ENCODE assay signal across 8 cellular contexts in the genomic region with DNA sequence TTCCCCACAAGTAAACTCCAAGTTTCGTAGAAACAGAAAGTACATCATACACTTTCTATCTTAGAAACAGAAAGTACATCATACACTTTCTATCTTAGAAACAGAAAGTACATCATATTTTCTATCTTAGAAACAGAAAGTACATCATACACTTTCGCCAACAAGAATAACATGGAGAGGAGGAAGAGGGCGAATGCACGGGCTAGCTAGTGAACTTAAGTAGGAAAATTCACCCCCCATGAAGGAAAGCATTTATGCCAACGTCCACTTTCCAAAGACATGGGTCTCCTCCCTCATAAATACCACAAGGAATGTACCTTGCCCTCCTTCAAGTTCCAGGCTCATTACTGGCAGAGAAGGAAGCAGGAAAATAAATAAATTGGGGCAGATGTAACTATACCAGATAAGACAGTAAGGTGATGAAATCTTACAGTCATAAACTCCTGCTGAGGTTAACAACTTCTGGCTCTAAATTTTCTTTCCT.
DNase-seq lines count a peak whose midpoint lies in the region; ATAC-seq and TF ChIP-seq lines count a peak whose summit lies in the region.

No MANE protein-coding gene starts in this region.

- DNase-seq in ELR (ENCODE audit: low read depth) (peak; percentile 21), NCI-H1048 (lab: John Stamatoyannopoulos, UW) (no peak), smooth muscle cell (lab: John Stamatoyannopoulos, UW; ENCODE audit: unreplicated experiment) (no peak), prostate gland (ENCODE audit: low spot score) (no peak)
- DNase-seq in stimulated activated CD4-positive, alpha-beta T cell treated with anti-CD3 and anti-CD28 coated beads, Interleukin-4, amount 100 ng/mL, for 1 hour = no peak

- 87% methylated on average over 5 of the region's 5 CpGs for WGBS in smooth muscle cell (ENCODE audit: low lambda C conversion rate)
- 42% methylated on average over 5 of the region's 5 CpGs for WGBS in prostate gland

- no peak overlapping the region for H3K4me2 ChIP-seq in smooth muscle cell

- H3K4me3 ChIP-seq in duodenal mucosa (ENCODE audit: low read depth in 1 of 2, low read length in 2 of 2) (peak overlapping the region; percentile 63 to 67), smooth muscle cell (no peak overlapping the region), prostate gland (no peak overlapping the region)

- intact Hi-C loops in prostate gland (cut with DNase I) = no loop called here

- no peak for TF ChIP-seq POLR2A in prostate gland (IDR thresholded peaks at IDR 0.05)

- peak; percentile 93 for ATAC-seq in GM19467 (IDR thresholded peaks at IDR 0.05; ENCODE audit: unreplicated experiment)
- ATAC-seq in HG03457 (IDR thresholded peaks at IDR 0.05; ENCODE audit: unreplicated experiment) = peak; percentile 98

- H3K9me3 ChIP-seq in duodenal mucosa (ENCODE audit: control insufficient read depth in 1 of 2, low read length in 2 of 2) (no peaks in the 10 kb centered on the region), smooth muscle cell (replicated peaks; ENCODE audit: low read depth) (no peaks in the 10 kb centered on the region), prostate gland (no peaks in the 10 kb centered on the region)

- H3K36me3 ChIP-seq in duodenal mucosa (ENCODE audit: control insufficient read depth in 1 of 2, insufficient read depth in 2 of 2, low read length in 2 of 2) = no peaks in the 10 kb centered on the region
- no peaks in the 10 kb centered on the region for H3K36me3 ChIP-seq in smooth muscle cell (ENCODE audit: low read depth)
- no peaks in the 10 kb centered on the region for H3K36me3 ChIP-seq in prostate gland

- TF ChIP-seq CTCF in smooth muscle cell (IDR thresholded peaks at IDR 0.05; ENCODE audit: borderline replicate concordance, insufficient read depth, poor library complexity, severe bottlenecking) (no peak), prostate gland (IDR thresholded peaks at IDR 0.05) (no peak)

- H3K4me1 ChIP-seq in duodenal mucosa (ENCODE audit: control insufficient read depth in 1 of 2, insufficient read depth in 2 of 2, low read length in 2 of 2) = peaks cover 20 to 28% of the 10 kb centered on the region in 2 donors
- H3K4me1 ChIP-seq in smooth muscle cell (ENCODE audit: low read depth) = peaks cover 3% of the 10 kb centered on the region
- H3K4me1 ChIP-seq in prostate gland (replicated peaks) = no peaks in the 10 kb centered on the region

- H2AFZ ChIP-seq in smooth muscle cell (ENCODE audit: low read depth) = no peak overlapping the region

- H3K27me3 ChIP-seq in duodenal mucosa (ENCODE audit: control insufficient read depth in 1 of 2, insufficient read depth in 2 of 2, low read length in 2 of 2) (no peaks in the 10 kb centered on the region), smooth muscle cell (ENCODE audit: low read depth) (no peaks in the 10 kb centered on the region), prostate gland (replicated peaks; ENCODE audit: insufficient read depth) (no peaks in the 10 kb centered on the region)

- no peak overlapping the region for H3K9ac ChIP-seq in duodenal mucosa (ENCODE audit: low read depth in 1 of 2, low read length in 2 of 2)
- H3K9ac ChIP-seq in smooth muscle cell (ENCODE audit: low read depth) = no peak overlapping the region

- peak overlapping the region; percentile 64 for H3K27ac ChIP-seq in duodenal mucosa (ENCODE audit: low read depth, low read length)
- no peak overlapping the region for H3K27ac ChIP-seq in smooth muscle cell (ENCODE audit: low read depth)
- H3K27ac ChIP-seq in prostate gland = no peak overlapping the region

- H3F3A ChIP-seq in smooth muscle cell (ENCODE audit: low read depth) = no peaks in the 10 kb centered on the region

- no peaks in the 10 kb centered on the region for H4K20me1 ChIP-seq in smooth muscle cell (ENCODE audit: low read depth)

- H3K79me2 ChIP-seq in smooth muscle cell (ENCODE audit: low read depth) = no peaks in the 10 kb centered on the region

Comparison
In these comparisons a context has a peak if more than half of its experiments do, and no peak if none do; other contexts are left out.
1. H3K4me3 ChIP-seq: peak in duodenal mucosa (2 of 2); none in smooth muscle cell (single experiment) and prostate gland (0 of 2).